Comparison of ENCODE assay signal across 11 cellular contexts in the genomic region with DNA sequence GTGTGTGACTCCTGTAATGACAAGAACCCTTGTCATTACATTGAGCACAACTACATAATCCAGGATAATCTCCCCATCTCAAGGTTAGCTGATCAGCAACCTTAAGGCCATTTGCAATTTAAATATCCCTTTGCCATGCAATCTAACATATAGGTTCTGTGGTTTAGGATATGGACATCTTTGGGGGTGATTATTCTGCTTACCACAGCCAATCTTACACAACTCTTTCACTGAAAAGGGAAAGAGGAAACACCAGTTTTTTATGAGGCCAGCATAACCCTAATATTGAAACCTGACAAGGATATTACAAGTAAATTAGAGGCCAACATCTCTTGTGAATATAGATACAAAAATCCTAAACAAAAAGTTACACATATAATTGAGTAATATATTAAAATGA.
"Had no signal": no experiment of that assay in that cellular context is flagged by ENCODE, and none has a peak within 500 bp of the region (broad histone marks: within the 10 kb centered on the region; RNA-seq: fewer than 3 reads in every experiment).

No MANE protein-coding gene starts in this region.

- DNase-seq: activated T-cell treated with anti-CD3 and anti-CD28 coated beads, Interleukin-2, amount 50 U/mL, for 72 hours; esophagus squamous epithelium; head of caudate nucleus; left colon; midbrain; small intestine had no signal

- H3K27ac Mint-ChIP-seq: activated T-cell treated with anti-CD3 and anti-CD28 coated beads, Interleukin-2, amount 50 U/mL, for 72 hours had no signal

- H3K4me3 ChIP-seq: esophagus squamous epithelium, lung, right atrium auricular region had no signal

- H3K27me3 ChIP-seq: esophagus squamous epithelium, right atrium auricular region had no signal

- ATAC-seq: activated CD4-positive, CD25-positive, alpha-beta regulatory T cell treated with anti-CD3 and anti-CD28 coated beads, Interleukin-2, amount 50 U/mL, for 24 hours; activated T-cell treated with anti-CD3 and anti-CD28 coated beads, Interleukin-2, amount 50 U/mL, for 72 hours; left colon had no signal

- H3K27ac ChIP-seq: esophagus squamous epithelium, right atrium auricular region had no signal

- FAIRE-seq: astrocyte, small intestine, urothelium cell line had no signal

- H3K9me3 ChIP-seq: esophagus squamous epithelium, right atrium auricular region had no signal

- H3K4me1 ChIP-seq: esophagus squamous epithelium, right atrium auricular region had no signal

- H3K9me3 Mint-ChIP-seq: activated T-cell treated with anti-CD3 and anti-CD28 coated beads, Interleukin-2, amount 50 U/mL, for 72 hours had no signal

- H3K36me3 ChIP-seq: esophagus squamous epithelium, right atrium auricular region had no signal

- H3K4me3 Mint-ChIP-seq: activated T-cell treated with anti-CD3 and anti-CD28 coated beads, Interleukin-2, amount 50 U/mL, for 72 hours had no signal
